ENCODE assay signal across 21 cellular contexts in the genomic region with DNA sequence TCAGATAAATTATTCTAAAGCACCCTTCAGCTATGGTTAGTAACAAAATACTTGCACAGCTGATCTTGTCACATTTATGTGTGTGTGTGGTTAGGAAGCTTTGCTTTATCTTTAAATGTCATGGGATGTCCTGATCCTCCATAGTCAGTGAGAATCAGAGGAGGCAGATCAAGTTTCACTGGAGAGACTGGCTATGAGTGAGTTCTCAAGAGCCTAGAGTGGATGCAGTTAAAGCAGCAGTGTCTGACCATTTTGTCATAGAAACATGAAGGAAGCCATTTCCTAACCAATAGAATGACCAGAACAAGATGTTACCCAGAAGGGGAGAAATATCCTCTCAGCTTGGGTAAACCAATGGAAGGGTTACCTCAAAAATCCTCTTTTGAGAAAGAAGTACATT.
A peak's percentile ranks its signal among the peaks of the same experiment; 100 is the strongest.
DNase-seq lines count a peak whose midpoint lies in the region; ATAC-seq and TF ChIP-seq lines count a peak whose summit lies in the region.
"Had no signal": no experiment of that assay in that cellular context is flagged by ENCODE, and none has a peak within 500 bp of the region (broad histone marks: within the 10 kb centered on the region; RNA-seq: fewer than 3 reads in every experiment).

No MANE protein-coding gene starts in this region.

- intact Hi-C loops in activated T-helper 1 cell treated with anti-CD3 and anti-CD28 coated beads, Interleukin-12 subunit alpha, Interleukin-12 subunit beta, Interleukin-2, Interleukin-4 antibody, amounts not matched to agents 30 ng/mL and 10 ng/mL and 1 ng/mL, durations not matched to agents 14 hours and 24 hours and 36 hours (cut with micrococcal nuclease) = no loop called here
- intact Hi-C loops in upper lobe of right lung (cut with DNase I) = no loop called here

- TF ChIP-seq CTCF in choroid plexus epithelial cell (conservative IDR thresholded peaks at IDR 0.05; ENCODE audit: low read depth, low read length) = no peak
- no peak for TF ChIP-seq CTCF in upper lobe of right lung (IDR thresholded peaks at IDR 0.05)

- H4K8ac ChIP-seq in mesendoderm (ENCODE audit: low read depth, low read length) = no peak overlapping the region

- H3K79me2 ChIP-seq in mesendoderm (ENCODE audit: control insufficient read depth, insufficient read depth, low read length) = no peaks in the 10 kb centered on the region

- H3K27ac ChIP-seq in mesendoderm (ENCODE audit: low read depth, low read length) (no peak overlapping the region), upper lobe of right lung (no peak overlapping the region)
- H3K27ac ChIP-seq: colonic mucosa, heart right ventricle, sigmoid colon had no signal

- no peak overlapping the region for H3K4me2 ChIP-seq in mesendoderm (ENCODE audit: low read length)
- H3K4me2 ChIP-seq: SK-N-SH had no signal

- no peaks in the 10 kb centered on the region for H3K9me3 Mint-ChIP-seq in activated T-helper 1 cell treated with anti-CD3 and anti-CD28 coated beads, Interleukin-12 subunit alpha, Interleukin-12 subunit beta, Interleukin-2, Interleukin-4 antibody, amounts not matched to agents 30 ng/mL and 10 ng/mL and 1 ng/mL, durations not matched to agents 14 hours and 24 hours and 36 hours
- H3K9me3 Mint-ChIP-seq: activated CD4-positive, alpha-beta memory T cell treated with anti-CD3 and anti-CD28 coated beads, Interleukin-2, amount 10 ng/mL, durations not matched to agents 7 days and 5 days; brain; endodermal cell; nephron; T-helper 2 cell treated with Interferon-gamma antibody and Interleukin-4, amounts not matched to agents 5 μg/mL and 100 μg/mL, for 36 hours had no signal

- H2BK5ac ChIP-seq in mesendoderm (ENCODE audit: low read length) = no peak overlapping the region

- no peak overlapping the region for H3K18ac ChIP-seq in mesendoderm (ENCODE audit: low read length)

- H3K56ac ChIP-seq in mesendoderm (ENCODE audit: low read length) = no peak overlapping the region

- no peaks in the 10 kb centered on the region for H3K27me3 Mint-ChIP-seq in activated T-helper 1 cell treated with anti-CD3 and anti-CD28 coated beads, Interleukin-12 subunit alpha, Interleukin-12 subunit beta, Interleukin-2, Interleukin-4 antibody, amounts not matched to agents 30 ng/mL and 10 ng/mL and 1 ng/mL, durations not matched to agents 14 hours and 24 hours and 36 hours (ENCODE audit: insufficient read depth)
- H3K27me3 Mint-ChIP-seq: activated CD4-positive, alpha-beta memory T cell treated with anti-CD3 and anti-CD28 coated beads, Interleukin-2, amount 10 ng/mL, durations not matched to agents 7 days and 5 days; brain had no signal

- H3K4me3 Mint-ChIP-seq in activated T-helper 1 cell treated with anti-CD3 and anti-CD28 coated beads, Interleukin-12 subunit alpha, Interleukin-12 subunit beta, Interleukin-2, Interleukin-4 antibody, amounts not matched to agents 30 ng/mL and 10 ng/mL and 1 ng/mL, durations not matched to agents 14 hours and 24 hours and 36 hours = no peak overlapping the region
- H3K4me3 Mint-ChIP-seq: activated CD4-positive, alpha-beta memory T cell treated with anti-CD3 and anti-CD28 coated beads, Interleukin-2, amount 10 ng/mL, durations not matched to agents 7 days and 5 days; brain; endodermal cell; nephron; T-helper 2 cell treated with Interferon-gamma antibody and Interleukin-4, amounts not matched to agents 5 μg/mL and 100 μg/mL, for 36 hours had no signal

- H3K23ac ChIP-seq in mesendoderm (ENCODE audit: low read length) = no peak overlapping the region

- no peak for ATAC-seq in upper lobe of right lung
- ATAC-seq: heart right ventricle, left ventricle myocardium superior had no signal

- H3K4me3 ChIP-seq in H7 (ENCODE audit: insufficient read depth, low read depth, low read length) = no peak overlapping the region
- no peak overlapping the region for H3K4me3 ChIP-seq in choroid plexus epithelial cell (ENCODE audit: low read depth, low read length)
- H3K4me3 ChIP-seq in mesendoderm (ENCODE audit: low read length) = no peak overlapping the region
- H3K4me3 ChIP-seq in upper lobe of right lung = no peak overlapping the region
- H3K4me3 ChIP-seq: colonic mucosa, HAP-1, heart right ventricle, sigmoid colon had no signal

- no peaks in the 10 kb centered on the region for H3K79me1 ChIP-seq in mesendoderm (ENCODE audit: low read length)

- H3K9me3 ChIP-seq in upper lobe of right lung = no peaks in the 10 kb centered on the region
- H3K9me3 ChIP-seq: colonic mucosa, HAP-1, heart right ventricle, sigmoid colon, SK-N-SH had no signal

- H4K5ac ChIP-seq in mesendoderm (ENCODE audit: low read length) = no peak overlapping the region

- no peak overlapping the region for H2AK5ac ChIP-seq in mesendoderm (ENCODE audit: low read length)

- H3K36me3 ChIP-seq in H7 (replicated peaks; ENCODE audit: control insufficient read depth, insufficient read depth, low read length) = no peaks in the 10 kb centered on the region
- no peaks in the 10 kb centered on the region for H3K36me3 ChIP-seq in mesendoderm (ENCODE audit: control insufficient read depth, insufficient read depth, low read length)
- H3K36me3 ChIP-seq in upper lobe of right lung = no peaks in the 10 kb centered on the region
- H3K36me3 ChIP-seq: colonic mucosa, HAP-1, heart right ventricle, sigmoid colon had no signal

- no peaks in the 10 kb centered on the region for H3K4me1 Mint-ChIP-seq in activated T-helper 1 cell treated with anti-CD3 and anti-CD28 coated beads, Interleukin-12 subunit alpha, Interleukin-12 subunit beta, Interleukin-2, Interleukin-4 antibody, amounts not matched to agents 30 ng/mL and 10 ng/mL and 1 ng/mL, durations not matched to agents 14 hours and 24 hours and 36 hours (ENCODE audit: low read depth)
- H3K4me1 Mint-ChIP-seq: activated CD4-positive, alpha-beta memory T cell treated with anti-CD3 and anti-CD28 coated beads, Interleukin-2, amount 10 ng/mL, durations not matched to agents 7 days and 5 days had no signal

- H3K36me3 Mint-ChIP-seq in activated T-helper 1 cell treated with anti-CD3 and anti-CD28 coated beads, Interleukin-12 subunit alpha, Interleukin-12 subunit beta, Interleukin-2, Interleukin-4 antibody, amounts not matched to agents 30 ng/mL and 10 ng/mL and 1 ng/mL, durations not matched to agents 14 hours and 24 hours and 36 hours (ENCODE audit: low read depth) = no peaks in the 10 kb centered on the region
- H3K36me3 Mint-ChIP-seq: brain had no signal

- H2BK120ac ChIP-seq in mesendoderm (ENCODE audit: low read depth, low read length) = no peak overlapping the region

- H3K4ac ChIP-seq in mesendoderm (ENCODE audit: low read depth, low read length) = no peak overlapping the region

- no peaks in the 10 kb centered on the region for H3K4me1 ChIP-seq in mesendoderm (ENCODE audit: control insufficient read depth, low read depth, low read length)
- H3K4me1 ChIP-seq in upper lobe of right lung = no peaks in the 10 kb centered on the region
- H3K4me1 ChIP-seq: colonic mucosa, HAP-1, heart right ventricle, sigmoid colon had no signal

- no peak overlapping the region for H2BK15ac ChIP-seq in mesendoderm (replicated peaks; ENCODE audit: low read depth)

- no peak overlapping the region for H3K9ac ChIP-seq in mesendoderm (ENCODE audit: low read length)
- H3K9ac ChIP-seq: SK-N-SH had no signal

- no peaks in the 10 kb centered on the region for H3K27me3 ChIP-seq in H7 (ENCODE audit: control insufficient read depth, insufficient read depth, low read length)
- no peaks in the 10 kb centered on the region for H3K27me3 ChIP-seq in mesendoderm (ENCODE audit: insufficient read depth, low read length, poor library complexity)
- no peaks in the 10 kb centered on the region for H3K27me3 ChIP-seq in upper lobe of right lung
- H3K27me3 ChIP-seq: colonic mucosa, heart right ventricle, sigmoid colon had no signal

- peak; percentile 32 for DNase-seq in H7
- DNase-seq in M059J (ENCODE audit: low read depth) = peak; percentile 1
- DNase-seq in choroid plexus epithelial cell (ENCODE audit: low read depth) = peak; percentile 36
- peak; percentile 33 for DNase-seq in mesendoderm
- no peak for DNase-seq in activated CD4-positive, alpha-beta T cell treated with anti-CD3 and anti-CD28 coated beads for 48 hours
- no peak for DNase-seq in activated T-helper 1 cell treated with anti-CD3 and anti-CD28 coated beads, Interleukin-12 subunit alpha, Interleukin-12 subunit beta, Interleukin-2, Interleukin-4 antibody, amounts not matched to agents 30 ng/mL and 10 ng/mL and 1 ng/mL, durations not matched to agents 14 hours and 24 hours and 36 hours (ENCODE audit: low spot score)
- no peak for DNase-seq in upper lobe of right lung
- DNase-seq: activated CD4-positive, alpha-beta memory T cell treated with anti-CD3 and anti-CD28 coated beads, Interleukin-2, amount 10 ng/mL, durations not matched to agents 7 days and 5 days; activated gamma-delta T cell; colonic mucosa; endodermal cell; heart right ventricle; left ventricle myocardium superior; MM.1S; NK-92 treated with Interleukin-12 subunit alpha and Interleukin-12 subunit beta, amount 100 ng/mL, for 24 hours; sigmoid colon; SK-N-SH had no signal

- no peak overlapping the region for H3K27ac Mint-ChIP-seq in activated T-helper 1 cell treated with anti-CD3 and anti-CD28 coated beads, Interleukin-12 subunit alpha, Interleukin-12 subunit beta, Interleukin-2, Interleukin-4 antibody, amounts not matched to agents 30 ng/mL and 10 ng/mL and 1 ng/mL, durations not matched to agents 14 hours and 24 hours and 36 hours
- H3K27ac Mint-ChIP-seq: activated CD4-positive, alpha-beta memory T cell treated with anti-CD3 and anti-CD28 coated beads, Interleukin-2, amount 10 ng/mL, durations not matched to agents 7 days and 5 days; endodermal cell; nephron; T-helper 2 cell treated with Interferon-gamma antibody and Interleukin-4, amounts not matched to agents 5 μg/mL and 100 μg/mL, for 36 hours had no signal

Comparison
In these comparisons a context has a peak if more than half of its experiments do, and no peak if none do; other contexts are left out.
1. DNase-seq: peak in H7 (single experiment), M059J (single experiment), choroid plexus epithelial cell (single experiment) and mesendoderm (single experiment); none in activated CD4-positive, alpha-beta T cell treated with anti-CD3 and anti-CD28 coated beads for 48 hours (single experiment), activated T-helper 1 cell treated with anti-CD3 and anti-CD28 coated beads, Interleukin-12 subunit alpha, Interleukin-12 subunit beta, Interleukin-2, Interleukin-4 antibody, amounts not matched to agents 30 ng/mL and 10 ng/mL and 1 ng/mL, durations not matched to agents 14 hours and 24 hours and 36 hours (single experiment) and upper lobe of right lung (single experiment).